In the genomic region with DNA sequence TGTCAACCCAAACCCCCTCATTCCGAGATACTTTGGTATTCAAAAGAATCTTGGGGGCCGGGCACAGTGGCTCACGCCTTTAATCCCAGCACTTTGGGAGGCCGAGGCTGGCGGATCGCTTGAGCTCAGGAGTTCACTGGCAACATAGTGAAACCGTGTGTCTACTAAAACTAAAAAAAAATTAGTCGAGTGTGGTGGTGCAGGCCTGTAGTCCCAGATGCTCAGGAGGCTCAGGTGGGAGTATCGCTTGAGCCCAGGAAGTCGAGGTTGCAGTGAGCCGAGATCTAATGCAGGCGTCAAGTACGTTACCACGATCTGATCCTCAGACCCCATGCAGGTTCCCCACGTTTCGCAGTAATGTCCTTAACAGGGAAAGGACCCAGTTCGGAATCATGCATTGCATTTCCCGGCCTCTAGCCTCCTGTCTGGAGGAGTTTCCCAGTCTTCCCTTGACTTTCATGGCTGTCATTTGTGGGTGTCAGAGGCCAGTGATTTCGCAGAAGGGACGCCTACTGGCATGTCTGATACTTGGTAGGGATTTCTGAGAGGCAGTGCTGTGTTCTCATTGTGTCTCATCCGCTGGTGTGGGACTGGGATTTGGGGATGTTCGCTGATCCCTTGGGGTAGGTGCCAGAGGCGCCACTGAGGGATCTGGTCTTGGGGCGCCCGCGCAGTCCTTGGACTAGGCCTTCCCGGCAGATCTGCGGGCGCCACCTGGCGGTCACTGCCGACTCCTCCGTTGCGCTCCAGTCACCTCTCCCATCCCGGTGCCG, we compare ENCODE assay signal across 8 cellular contexts. TPM values are rescaled to one million over a fixed set of nuclear protein-coding genes. Genes with fewer than 3 reads are reported as not detected.
DNase-seq lines count a peak whose midpoint lies in the region; TF ChIP-seq lines count a peak whose summit lies in the region.

No MANE protein-coding gene starts in this region.

- H3K27me3 ChIP-seq in H9 (ENCODE audit: insufficient read depth, low read length) (no peaks in the 10 kb centered on the region), neuron (ENCODE audit: insufficient read depth, low read length) (no peaks in the 10 kb centered on the region), stomach smooth muscle (ENCODE audit: control insufficient read depth in 1 of 2, insufficient read depth in 2 of 2, low read length in 2 of 2) (no peaks in the 10 kb centered on the region)

- H3K36me3 Mint-ChIP-seq in H9 (ENCODE audit: insufficient read depth in 1 of 3, low read depth in 3 of 3): peaks cover 9 to 28% (median 26%) of the 10 kb centered on the region in 3 experiments; a peak in 6 of 7 replicates

- H2BK120ac ChIP-seq in H9 (ENCODE audit: low read depth, low read length, poor library complexity, severe bottlenecking): no peak overlapping the region

- H3K9me3 Mint-ChIP-seq in H9: no peaks in the 10 kb centered on the region

- H3K4me3 Mint-ChIP-seq in H9: peak overlapping the region; percentile 52 to 74

- H4K5ac ChIP-seq in H9 (ENCODE audit: insufficient read length, low read depth, low read length): no peak overlapping the region

- H3K9ac ChIP-seq in ES-I3 (ENCODE audit: low read depth, low read length) (peak overlapping the region; percentile 59; the same call in 1 of the 2 replicates), H9 (ENCODE audit: extremely low read depth, insufficient read length, low read length) (peak overlapping the region; percentile 16), stomach smooth muscle (ENCODE audit: low read length in 2 of 2) (peak overlapping the region; percentile 54 to 58)

- no peaks in the 10 kb centered on the region for H3K23me2 ChIP-seq in H9 (ENCODE audit: insufficient read length, low read depth, low read length, poor library complexity, severe bottlenecking)

- no peak overlapping the region for H2BK15ac ChIP-seq in H9 (ENCODE audit: low read depth, low read length)

- peaks cover 12% of the 10 kb centered on the region; the same call in 1 of the 2 replicates for H3K36me3 ChIP-seq in ES-I3 (ENCODE audit: insufficient read depth, low read length)
- H3K36me3 ChIP-seq in neuron (ENCODE audit: insufficient read depth, low read length): peaks cover 30% of the 10 kb centered on the region
- H3K36me3 ChIP-seq in stomach smooth muscle (ENCODE audit: control insufficient read depth in 2 of 2, insufficient read depth in 2 of 2, low read length in 2 of 2): peaks cover 20 to 24% of the 10 kb centered on the region in 2 donors

- H2AFZ ChIP-seq in H9 (ENCODE audit: low read length) (no peak overlapping the region), neuron (ENCODE audit: low read depth, low read length) (peak overlapping the region; percentile 52)

- no peaks in the 10 kb centered on the region for H3K79me2 ChIP-seq in H9 (ENCODE audit: insufficient read depth, low read length)

- H3K23ac ChIP-seq in H9 (ENCODE audit: insufficient read length, low read depth, low read length): no peak overlapping the region

- H2BK12ac ChIP-seq in H9 (ENCODE audit: insufficient read length, low read depth, low read length): no peak overlapping the region

- TF ChIP-seq CTCF in H9 (conservative IDR thresholded peaks at IDR 0.05): peak; percentile 98
- TF ChIP-seq CTCF in LNCAP (IDR thresholded peaks at IDR 0.05): peak; percentile 83

- H4K20me1 ChIP-seq in H9 (ENCODE audit: control insufficient read depth, insufficient read depth, insufficient read length): no peaks in the 10 kb centered on the region

- peak overlapping the region; percentile 59 to 76 (median 63); a peak in 4 of 7 replicates for H3K27ac Mint-ChIP-seq in H9

- TF ChIP-seq POLR2A in Raji (IDR thresholded peaks at IDR 0.05; ENCODE audit: insufficient read depth, low read depth, low read length): peak; percentile 34; the same call in 1 of the 2 replicates

- H3K27ac ChIP-seq in H9 (ENCODE audit: insufficient read length, low read depth, low read length) (no peak overlapping the region), stomach smooth muscle (ENCODE audit: low read length) (peak overlapping the region; percentile 60)

- no CpG with 5 or more reads among the region's 35 CpGs for WGBS in H9 (ENCODE audit: extremely low coverage, insufficient read length, low lambda C conversion rate)

- H2AK5ac ChIP-seq in H9 (ENCODE audit: insufficient read length, low read length): no peak overlapping the region

- DNase-seq in H9 (peak; percentile 93), activated gamma-delta T cell (lab: John Stamatoyannopoulos, UW) (peak; percentile 78), foreskin melanocyte (peak; percentile 71)

- no peak overlapping the region for H4K91ac ChIP-seq in H9 (ENCODE audit: insufficient read length, low read depth, low read length)

- H3K9me3 ChIP-seq in ES-I3 (ENCODE audit: control insufficient read depth, insufficient read depth, low read length): no peaks in the 10 kb centered on the region
- H3K9me3 ChIP-seq in H9 (ENCODE audit: control insufficient read depth, low read depth, low read length): no peaks in the 10 kb centered on the region
- no peaks in the 10 kb centered on the region for H3K9me3 ChIP-seq in neuron (ENCODE audit: low read length)
- H3K9me3 ChIP-seq in stomach smooth muscle (ENCODE audit: control insufficient read depth in 2 of 2, low read length in 2 of 2): no peaks in the 10 kb centered on the region

- H3K4me1 Mint-ChIP-seq in H9: peaks cover 29 to 34% of the 10 kb centered on the region in 2 experiments

- no peaks in the 10 kb centered on the region for H3K27me3 Mint-ChIP-seq in H9 (ENCODE audit: low read depth)

- H2BK20ac ChIP-seq in H9 (ENCODE audit: low read depth, low read length, poor library complexity, severe bottlenecking): no peak overlapping the region

- H4K8ac ChIP-seq in H9 (replicated peaks; ENCODE audit: insufficient read length, low read depth, low read length): no peak overlapping the region

- H3K4me2 ChIP-seq in H9 (ENCODE audit: insufficient read depth, insufficient read length, low read length): peak overlapping the region; percentile 54

- H3K4me1 ChIP-seq in ES-I3 (ENCODE audit: insufficient read depth, low read length) (no peaks in the 10 kb centered on the region; the same call in 1 of the 2 replicates), H9 (ENCODE audit: insufficient read depth, low read length) (no peaks in the 10 kb centered on the region), neuron (ENCODE audit: insufficient read depth, low read length) (peaks cover 6% of the 10 kb centered on the region), stomach smooth muscle (ENCODE audit: control insufficient read depth, insufficient read depth, low read length) (peaks cover 30% of the 10 kb centered on the region)

- no peak overlapping the region for H2BK5ac ChIP-seq in H9 (ENCODE audit: insufficient read length, low read length)

- no peak overlapping the region for H3K56ac ChIP-seq in H9 (ENCODE audit: insufficient read length, low read depth, low read length)

- H3K14ac ChIP-seq in H9 (ENCODE audit: insufficient read depth, low read length): no peak overlapping the region

- H3K4ac ChIP-seq in H9 (ENCODE audit: low read depth, low read length): no peak overlapping the region

- no peak overlapping the region for H3T11ph ChIP-seq in H9 (ENCODE audit: low read length)

- H3K4me3 ChIP-seq in neuron (ENCODE audit: low read length) (peak overlapping the region; percentile 49), stomach smooth muscle (ENCODE audit: low read length in 2 of 2) (peak overlapping the region; percentile 51 to 75)

- peak overlapping the region; percentile 7 for H3K18ac ChIP-seq in H9 (ENCODE audit: insufficient read length, low read depth, low read length)

- no peaks in the 10 kb centered on the region for H3K79me1 ChIP-seq in H9 (ENCODE audit: insufficient read depth, low read depth, low read length, poor library complexity, severe bottlenecking)

RNA-seq across cellular contexts. Expression of gene HMGN1, which starts 39.3 kb away (rescaled TPM):
- 513 and 516 TPM in 2 replicates for total RNA-seq in H9 (2021)

RNA-seq across cellular contexts. Expression of gene LCA5L, which starts 57.4 kb away (rescaled TPM):
- 0.46 and 0.50 TPM in 2 replicates for total RNA-seq in H9 (2021)
